Comparison of ENCODE assay signal across 16 cellular contexts in the genomic region with DNA sequence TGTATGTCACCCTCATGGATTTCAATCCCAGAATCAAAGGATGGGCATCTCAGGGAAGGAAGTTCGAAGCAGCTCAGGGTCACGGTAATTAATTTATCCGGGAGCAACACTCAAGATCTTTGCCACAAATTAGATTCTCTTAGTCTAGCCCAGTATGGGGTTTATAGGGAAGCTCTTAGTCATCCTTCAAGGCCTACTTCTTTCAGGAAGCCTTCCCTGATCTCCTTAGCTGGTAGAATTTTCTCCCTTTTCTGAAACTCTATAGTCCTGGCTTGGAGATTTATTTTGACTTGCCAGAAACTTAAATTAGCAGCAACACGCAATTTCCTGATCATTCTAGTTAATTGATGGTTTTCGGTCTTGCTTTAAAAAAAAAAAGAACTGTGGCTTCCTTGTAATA. TPM values are rescaled to one million over a fixed set of nuclear protein-coding genes. Genes with fewer than 3 reads are reported as not detected.
DNase-seq lines count a peak whose midpoint lies in the region; ATAC-seq and TF ChIP-seq lines count a peak whose summit lies in the region.
"Had no signal": no experiment of that assay in that cellular context is flagged by ENCODE, and none has a peak within 500 bp of the region (broad histone marks: within the 10 kb centered on the region; RNA-seq: fewer than 3 reads in every experiment).

No MANE protein-coding gene starts in this region.

- no peaks in the 10 kb centered on the region for H3K27me3 Mint-ChIP-seq in endodermal cell (ENCODE audit: insufficient read depth)
- H3K27me3 Mint-ChIP-seq in neural progenitor cell (ENCODE audit: insufficient read depth, low read depth) = peaks cover 4% of the 10 kb centered on the region

- no peak for TF ChIP-seq POLR2A in vagina (IDR thresholded peaks at IDR 0.05)

- H3K36me3 ChIP-seq in SK-N-SH (replicated peaks in 1 of 2; ENCODE audit: control insufficient read depth in 1 of 2, insufficient read depth in 2 of 2, low read length in 1 of 2) (no peaks in the 10 kb centered on the region), endodermal cell (ENCODE audit: control insufficient read depth, insufficient read depth, low read length) (peaks cover 50% of the 10 kb centered on the region), neural progenitor cell (no peaks in the 10 kb centered on the region), vagina (no peaks in the 10 kb centered on the region)

- CTCF ChIA-PET in SK-N-SH (lab: Yijun Ruan, JAX) = interaction anchor here (0.9 to 4.5 kb wide), 4 partner anchors 21 to 102 kb away, joined by 3 to 22 read pairs (median 4); partner anchors contain the start of gene GREB1

- TF ChIP-seq CTCF in SK-N-SH (IDR thresholded peaks at IDR 0.05) (no peak), endodermal cell (conservative IDR thresholded peaks at IDR 0.05) (no peak), neural progenitor cell (IDR thresholded peaks at IDR 0.05) (no peak), vagina (IDR thresholded peaks at IDR 0.05) (no peak)

- intact Hi-C loops in vagina (cut with DNase I) = no loop called here

- H3K4me1 ChIP-seq in SK-N-SH (ENCODE audit: control insufficient read depth in 1 of 2, insufficient read depth in 2 of 2, low read depth in 1 of 2, low read length in 1 of 2) (peaks cover 0 to 3% of the 10 kb centered on the region in 2 experiments; a peak in 2 of 4 replicates), endodermal cell (ENCODE audit: control insufficient read depth, insufficient read depth, low read length) (peaks cover 11% of the 10 kb centered on the region), neural progenitor cell (peaks cover 63% of the 10 kb centered on the region), vagina (peaks cover 5% of the 10 kb centered on the region)
- H3K4me1 ChIP-seq: A549, Caco-2 had no signal

- H3K9me2 ChIP-seq in SK-N-SH = no peaks in the 10 kb centered on the region

- H3K36me3 Mint-ChIP-seq in endodermal cell (ENCODE audit: low read depth) (peaks cover 27% of the 10 kb centered on the region), neural progenitor cell (peaks cover 44% of the 10 kb centered on the region)

- DNase-seq in SK-N-SH (no peak), endodermal cell (no peak), neural progenitor cell (ENCODE audit: low spot score) (no peak), vagina (ENCODE audit: extremely low spot score in 2 of 2) (no peak)
- DNase-seq in activated T-cell treated with anti-CD3 and anti-CD28 coated beads, Interleukin-2, amount 50 U/mL, for 48 hours = no peak
- DNase-seq: AML-193; Caco-2; CD4-positive, alpha-beta T cell; GM23248; HCEC 1CT had no signal

- POLR2A ChIA-PET in SK-N-SH (lab: Yijun Ruan, JAX) = no interaction called here

- H4K20me1 ChIP-seq in SK-N-SH (ENCODE audit: insufficient read depth) = no peaks in the 10 kb centered on the region
- H4K20me1 ChIP-seq in neural progenitor cell (ENCODE audit: low read depth) = peaks cover 37% of the 10 kb centered on the region

- H3K79me2 ChIP-seq in SK-N-SH (ENCODE audit: insufficient read depth) (no peaks in the 10 kb centered on the region), neural progenitor cell (ENCODE audit: low read depth) (peaks cover 90% of the 10 kb centered on the region)

- H3K9me3 Mint-ChIP-seq in endodermal cell = no peaks in the 10 kb centered on the region
- peaks cover 12% of the 10 kb centered on the region for H3K9me3 Mint-ChIP-seq in neural progenitor cell
- H3K9me3 Mint-ChIP-seq: CD4-positive, alpha-beta T cell had no signal

- H3F3A ChIP-seq in SK-N-SH (replicated peaks; ENCODE audit: insufficient read depth) (no peaks in the 10 kb centered on the region), neural progenitor cell (ENCODE audit: low read depth) (peaks cover 42% of the 10 kb centered on the region)

- H3K27ac Mint-ChIP-seq in endodermal cell (peak overlapping the region; percentile 53), neural progenitor cell (peak overlapping the region; percentile 85)
- H3K27ac Mint-ChIP-seq: CD4-positive, alpha-beta T cell had no signal

- peaks cover 57% of the 10 kb centered on the region for H3K4me1 Mint-ChIP-seq in endodermal cell
- H3K4me1 Mint-ChIP-seq in neural progenitor cell = peaks cover 86% of the 10 kb centered on the region

- no peak for TF ChIP-seq EP300 in SK-N-SH (IDR thresholded peaks at IDR 0.05; ENCODE audit: borderline replicate concordance in 1 of 2, low read depth in 1 of 2, low read length in 1 of 2)

- H2AFZ ChIP-seq in SK-N-SH (ENCODE audit: low read depth) = no peak overlapping the region
- H2AFZ ChIP-seq in neural progenitor cell (replicated peaks) = no peak overlapping the region
- H2AFZ ChIP-seq: GM23248 had no signal

- H3K4me3 ChIP-seq in SK-N-SH (ENCODE audit: low read depth in 2 of 2, low read length in 1 of 2) (no peak overlapping the region), endodermal cell (ENCODE audit: low read length) (no peak overlapping the region), neural progenitor cell (no peak overlapping the region), vagina (no peak overlapping the region)
- H3K4me3 ChIP-seq: A549, GM23248 had no signal

- no peak for TF ChIP-seq RAD21 in SK-N-SH (IDR thresholded peaks at IDR 0.05; ENCODE audit: low read length)

- 88% methylated on average over 5 of the region's 5 CpGs for WGBS in SK-N-SH (ENCODE audit: low lambda C conversion rate)
- WGBS in endodermal cell (ENCODE audit: insufficient coverage in 1 of 2, insufficient read length in 1 of 2), 2 experiments = 93 to 98% methylated on average over 5 of the region's 5 CpGs

- H3K27me3 ChIP-seq in SK-N-SH (ENCODE audit: insufficient read depth) (no peaks in the 10 kb centered on the region), endodermal cell (ENCODE audit: control insufficient read depth, insufficient read depth, low read length, poor library complexity, severe bottlenecking) (no peaks in the 10 kb centered on the region), neural progenitor cell (no peaks in the 10 kb centered on the region), vagina (no peaks in the 10 kb centered on the region)

- H3K4me3 Mint-ChIP-seq in endodermal cell = no peak overlapping the region
- H3K4me3 Mint-ChIP-seq in neural progenitor cell = no peak overlapping the region
- H3K4me3 Mint-ChIP-seq: CD4-positive, alpha-beta T cell had no signal

- H3K27ac ChIP-seq in SK-N-SH (ENCODE audit: low read depth in 2 of 2, low read length in 1 of 2) (no peak overlapping the region), endodermal cell (ENCODE audit: low read depth, low read length) (no peak overlapping the region), neural progenitor cell (no peak overlapping the region), vagina (peak overlapping the region; percentile 22)
- H3K27ac ChIP-seq: 22Rv1, A549, GM23248 had no signal

- no peaks in the 10 kb centered on the region for H3K9me3 ChIP-seq in SK-N-SH
- H3K9me3 ChIP-seq in endodermal cell (ENCODE audit: control insufficient read depth, low read length) = no peaks in the 10 kb centered on the region
- H3K9me3 ChIP-seq in neural progenitor cell (ENCODE audit: low read depth) = no peaks in the 10 kb centered on the region
- H3K9me3 ChIP-seq in vagina = no peaks in the 10 kb centered on the region
- H3K9me3 ChIP-seq: A549, Caco-2 had no signal

- no peak overlapping the region for H3K9ac ChIP-seq in SK-N-SH
- H3K9ac ChIP-seq in endodermal cell (ENCODE audit: extremely low read depth, low read length, poor library complexity, severe bottlenecking) = no peak overlapping the region
- no peak overlapping the region for H3K9ac ChIP-seq in neural progenitor cell
- H3K9ac ChIP-seq: GM23248 had no signal

- H3K4me2 ChIP-seq in SK-N-SH (no peak overlapping the region), neural progenitor cell (peak overlapping the region; percentile 11)
- H3K4me2 ChIP-seq: A549 had no signal

- no peak for ATAC-seq in SK-N-SH treated with all-trans-retinoic acid at 6 μM for 48 hours
- ATAC-seq in HG03342 (IDR thresholded peaks at IDR 0.05; ENCODE audit: unreplicated experiment) = no peak
- ATAC-seq in HG03280 (IDR thresholded peaks at IDR 0.05; ENCODE audit: unreplicated experiment) = no peak
- ATAC-seq: A549 had no signal

TF ChIP-seq in SK-N-SH treated with all-trans-retinoic acid at 6 μM for 48 hours, 23 proteins besides CTCF, POLR2A, EP300 and RAD21:
- peak; percentile 92 for TF ChIP-seq ZFP3 (CRISPR knock-in tag; IDR thresholded peaks at IDR 0.05)
- no peak for TF ChIP-seq OSR1 (CRISPR knock-in tag; IDR thresholded peaks at IDR 0.05)

TF ChIP-seq in SK-N-SH, 30 proteins besides CTCF, POLR2A, EP300 and RAD21 (continues in another document):
- TF ChIP-seq, protein P1, sequence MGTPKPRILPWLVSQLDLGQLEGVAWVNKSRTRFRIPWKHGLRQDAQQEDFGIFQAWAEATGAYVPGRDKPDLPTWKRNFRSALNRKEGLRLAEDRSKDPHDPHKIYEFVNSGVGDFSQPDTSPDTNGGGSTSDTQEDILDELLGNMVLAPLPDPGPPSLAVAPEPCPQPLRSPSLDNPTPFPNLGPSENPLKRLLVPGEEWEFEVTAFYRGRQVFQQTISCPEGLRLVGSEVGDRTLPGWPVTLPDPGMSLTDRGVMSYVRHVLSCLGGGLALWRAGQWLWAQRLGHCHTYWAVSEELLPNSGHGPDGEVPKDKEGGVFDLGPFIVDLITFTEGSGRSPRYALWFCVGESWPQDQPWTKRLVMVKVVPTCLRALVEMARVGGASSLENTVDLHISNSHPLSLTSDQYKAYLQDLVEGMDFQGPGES (IDR thresholded peaks at IDR 0.05; ENCODE audit: low read depth, low read length) = no peak
- TF ChIP-seq FOXJ3 (CRISPR knock-in tag; IDR thresholded peaks at IDR 0.05) (no peak), GABPA (IDR thresholded peaks at IDR 0.05; ENCODE audit: low read depth) (no peak), TCF12 (IDR thresholded peaks at IDR 0.05) (no peak), SIN3A (IDR thresholded peaks at IDR 0.05; ENCODE audit: borderline replicate concordance, low read depth, low read length) (no peak), JUND (IDR thresholded peaks at IDR 0.05) (no peak)
- TF ChIP-seq, protein P2, sequence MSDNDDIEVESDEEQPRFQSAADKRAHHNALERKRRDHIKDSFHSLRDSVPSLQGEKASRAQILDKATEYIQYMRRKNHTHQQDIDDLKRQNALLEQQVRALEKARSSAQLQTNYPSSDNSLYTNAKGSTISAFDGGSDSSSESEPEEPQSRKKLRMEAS (IDR thresholded peaks at IDR 0.05; ENCODE audit: low read depth) = no peak

RNA-seq across cellular contexts. Expression of gene GREB1, which starts 20.5 kb away (rescaled TPM):
- polyA plus RNA-seq in SK-N-SH (2012; rRNA removed) = 2.7 and 2.9 TPM in 2 replicates
- polyA plus RNA-seq in SK-N-SH (2012; cell fraction: cytosol; rRNA removed) = 2.2 and 3.6 TPM in 2 replicates
- polyA plus RNA-seq in SK-N-SH (2012; cell fraction: nucleus; rRNA removed) = 5.0 and 7.1 TPM in 2 replicates
- total RNA-seq in endodermal cell (100 to 1,000 TPM in 1 of 2 donors, 10 to 100 TPM in 1; 86.4 to 106 TPM), neural progenitor cell (ENCODE audit: low replicate concordance) (30.8 and 33.2 TPM in 2 replicates), vagina (35.4 TPM)
- 37.0 TPM for polyA plus RNA-seq in endodermal cell (2013, experiment 1 of 2)
- 37.3 TPM for polyA plus RNA-seq in endodermal cell (2013, experiment 2 of 2)
- total RNA-seq: GM23248 had no signal
- polyA plus RNA-seq: BJ, GM23248 had no signal

RNA-seq across cellular contexts. Expression of gene E2F6, which starts 47.4 kb away (rescaled TPM):
- 15.3 and 19.7 TPM in 2 replicates for polyA plus RNA-seq in SK-N-SH (2012; rRNA removed)
- 18.9 and 19.2 TPM in 2 replicates for polyA plus RNA-seq in SK-N-SH (2012; cell fraction: cytosol; rRNA removed)
- 28.1 and 36.0 TPM in 2 replicates for polyA plus RNA-seq in SK-N-SH (2012; cell fraction: nucleus; rRNA removed)
- 10 to 100 TPM; 24.9 to 30.3 TPM for total RNA-seq in endodermal cell
- 32.9 TPM for polyA plus RNA-seq in endodermal cell (2013, experiment 1 of 2)
- polyA plus RNA-seq in endodermal cell (2013, experiment 2 of 2) = 32.6 TPM
- 29.4 and 36.3 TPM in 2 replicates for total RNA-seq in neural progenitor cell (ENCODE audit: low replicate concordance)
- 9.1 TPM for total RNA-seq in vagina
